In genomic region chr2:105873721-105874120, GRCh38 we compare ENCODE assay signal across 9 cellular contexts.
DNase-seq lines count a peak whose midpoint lies in the region; ATAC-seq and TF ChIP-seq lines count a peak whose summit lies in the region.
"Had no signal": no experiment of that assay in that cellular context is flagged by ENCODE, and none has a peak within 500 bp of the region (broad histone marks: within the 10 kb centered on the region; RNA-seq: fewer than 3 reads in every experiment).

No MANE protein-coding gene starts in this region.

- H3K4me3 ChIP-seq in choroid plexus epithelial cell (ENCODE audit: low read depth, low read length), result no peak overlapping the region
- H3K4me3 ChIP-seq in spleen, result no peak overlapping the region
- no peak overlapping the region for H3K4me3 ChIP-seq in vagina

- DNase-seq in NOMO-1 treated with DMSO at 0.1 percent for 48 hours (lab: John Stamatoyannopoulos, UW; ENCODE audit: unreplicated experiment) (peak; percentile 13), NOMO-1 (lab: John Stamatoyannopoulos, UW; ENCODE audit: unreplicated experiment in 2 of 2) (no peak), choroid plexus epithelial cell (ENCODE audit: low read depth) (peak; percentile 87), spleen (no peak), vagina (ENCODE audit: extremely low spot score in 2 of 2) (no peak), NCI-H446 (lab: John Stamatoyannopoulos, UW) (no peak)

- H3K27me3 Mint-ChIP-seq in T-helper 1 cell treated with Interleukin-12 subunit alpha and Interleukin-12 subunit beta and Interleukin-4 antibody, amounts not matched to agents 30 μg/mL and 1 μg/mL, for 36 hours (ENCODE audit: low read depth), result no peaks in the 10 kb centered on the region
- H3K27me3 Mint-ChIP-seq: brain had no signal

- peak; percentile 96 for ATAC-seq in HG02885 (IDR thresholded peaks at IDR 0.05; ENCODE audit: poor library complexity, unreplicated experiment)

- H3K27me3 ChIP-seq in spleen (replicated peaks in 1 of 7), result no peaks in the 10 kb centered on the region
- H3K27me3 ChIP-seq in vagina, result no peaks in the 10 kb centered on the region

- peaks cover 74% of the 10 kb centered on the region for H3K4me1 Mint-ChIP-seq in T-helper 1 cell treated with Interleukin-12 subunit alpha and Interleukin-12 subunit beta and Interleukin-4 antibody, amounts not matched to agents 30 μg/mL and 1 μg/mL, for 36 hours (ENCODE audit: low read depth)

- H3K9me3 Mint-ChIP-seq in T-helper 1 cell treated with Interleukin-12 subunit alpha and Interleukin-12 subunit beta and Interleukin-4 antibody, amounts not matched to agents 30 μg/mL and 1 μg/mL, for 36 hours, result no peaks in the 10 kb centered on the region

- H3K9me3 ChIP-seq in spleen (peaks cover 0 to 3% (median 0%) of the 10 kb centered on the region in 8 donors), vagina (no peaks in the 10 kb centered on the region)

- H3K27ac ChIP-seq in spleen (peak overlapping the region in 5 of 8 donors; percentile 1 to 66 (median 42)), vagina (no peak overlapping the region)

- H3K4me1 ChIP-seq in spleen, result peaks cover 33 to 100% (median 76%) of the 10 kb centered on the region in 6 donors
- H3K4me1 ChIP-seq in vagina, result peaks cover 56% of the 10 kb centered on the region

- intact Hi-C loops in spleen (cut with DNase I; ENCODE audit: low total_unique reads), result no loop called here
- intact Hi-C loops in vagina (cut with DNase I), result no loop called here

- H3K36me3 ChIP-seq in spleen (peaks cover 0 to 62% (median 0%) of the 10 kb centered on the region in 6 donors), vagina (no peaks in the 10 kb centered on the region)

- 41 to 57% (median 46%) methylated on average over 8 of the region's 8 CpGs for WGBS in spleen, 5 donors

- H3K36me3 Mint-ChIP-seq in T-helper 1 cell treated with Interleukin-12 subunit alpha and Interleukin-12 subunit beta and Interleukin-4 antibody, amounts not matched to agents 30 μg/mL and 1 μg/mL, for 36 hours (ENCODE audit: low read depth), result peaks cover 23% of the 10 kb centered on the region

- TF ChIP-seq CTCF in choroid plexus epithelial cell (conservative IDR thresholded peaks at IDR 0.05; ENCODE audit: low read depth, low read length) (no peak), spleen (IDR thresholded peaks at IDR 0.05 in 8 of 11, conservative IDR thresholded peaks at IDR 0.05 in 3 of 11) (no peak), vagina (IDR thresholded peaks at IDR 0.05) (no peak)

- TF ChIP-seq POLR2A in spleen (IDR thresholded peaks at IDR 0.05) (no peak), vagina (IDR thresholded peaks at IDR 0.05) (no peak)

- peak overlapping the region; percentile 29 for H3K4me3 Mint-ChIP-seq in T-helper 1 cell treated with Interleukin-12 subunit alpha and Interleukin-12 subunit beta and Interleukin-4 antibody, amounts not matched to agents 30 μg/mL and 1 μg/mL, for 36 hours
- H3K4me3 Mint-ChIP-seq: brain had no signal

- H3K27ac Mint-ChIP-seq in T-helper 1 cell treated with Interleukin-12 subunit alpha and Interleukin-12 subunit beta and Interleukin-4 antibody, amounts not matched to agents 30 μg/mL and 1 μg/mL, for 36 hours, result peak overlapping the region; percentile 75

Comparison
In these comparisons a context has a peak if more than half of its experiments do, and no peak if none do; other contexts are left out.
1. DNase-seq: peak in NOMO-1 treated with DMSO at 0.1 percent for 48 hours (single experiment) and choroid plexus epithelial cell (single experiment); none in NOMO-1 (0 of 2), spleen (single experiment), vagina (0 of 2) and NCI-H446 (0 of 2).